8 cellular contexts compared by ENCODE assay signal in genomic region chr1:119743776-119744597, GRCh38. TPM values are rescaled to one million over a fixed set of nuclear protein-coding genes. Genes with fewer than 3 reads are reported as not detected.
A peak's percentile ranks its signal among the peaks of the same experiment; 100 is the strongest.
DNase-seq lines count a peak whose midpoint lies in the region; TF ChIP-seq lines count a peak whose summit lies in the region.

No MANE protein-coding gene starts in this region.

- TF ChIP-seq CTCF in BE2C (IDR thresholded peaks at IDR 0.05; ENCODE audit: low read depth, low read length) (peak; percentile 94), foreskin fibroblast (IDR thresholded peaks at IDR 0.05; ENCODE audit: low read depth, low read length) (peak; percentile 86), thyroid gland (IDR thresholded peaks at IDR 0.05) (peak; percentile 52 to 89 (median 76))

- H3K9me3 ChIP-seq in BE2C (no peaks in the 10 kb centered on the region), thyroid gland (no peaks in the 10 kb centered on the region)

- no peak overlapping the region for H3K4me3 ChIP-seq in BE2C (ENCODE audit: low read depth, low read length)
- H3K4me3 ChIP-seq in foreskin fibroblast (ENCODE audit: low read depth in 1 of 2, low read length in 2 of 2): no peak overlapping the region
- H3K4me3 ChIP-seq in thyroid gland (replicated peaks in 1 of 3): no peak overlapping the region

- DNase-seq in BE2C (peak; percentile 69), GM19240 (ENCODE audit: insufficient read length, low spot score) (peak; percentile 53), HuH-7.5 (ENCODE audit: low spot score) (peak; percentile 75), OCI-M1 (lab: John Stamatoyannopoulos, UW) (peak; percentile 88), foreskin fibroblast (peak; percentile 65 to 88), nucleus accumbens (lab: John Stamatoyannopoulos, UW) (peak in 47 of 56 donors; percentile 21 to 81 (median 50)), thyroid gland (peak; percentile 67 to 76)
- DNase-seq in activated T-cell treated with anti-CD3 and anti-CD28 coated beads, Interleukin-2, amount 50 U/mL, for 48 hours: peak; percentile 67 to 70

- H3K27ac ChIP-seq in thyroid gland: peak overlapping the region in 2 of 3 donors; percentile 18 to 57

- H3K4me1 ChIP-seq in BE2C (no peaks in the 10 kb centered on the region), thyroid gland (peaks cover 30 to 31% of the 10 kb centered on the region in 2 donors)

- WGBS in thyroid gland, 2 donors: 38 to 52% methylated on average over 13 to 15 of the region's 17 CpGs

- no peak for TF ChIP-seq POLR2A in thyroid gland (IDR thresholded peaks at IDR 0.05)

- H3K27me3 ChIP-seq in BE2C (no peaks in the 10 kb centered on the region), thyroid gland (no peaks in the 10 kb centered on the region)

- H3K36me3 ChIP-seq in BE2C (peaks cover 29% of the 10 kb centered on the region), thyroid gland (no peaks in the 10 kb centered on the region)

- intact Hi-C loops in thyroid gland (cut with DNase I): loop anchor here (10.0 kb wide), 1 partner anchor 61 kb away; no protein-coding TSS in a partner anchor

RNA-seq across cellular contexts. Expression of gene HMGCS2, which starts 24.7 kb away (rescaled TPM):
- not detected for polyA plus RNA-seq in BE2C (2012; ENCODE audit: insufficient read depth, insufficient read length, low read depth)
- 1 to 10 TPM in 2 of 4 donors, not detected in 2; 6.4 to 8.1 TPM for total RNA-seq in thyroid gland

RNA-seq across cellular contexts. Expression of gene PHGDH, which starts 32.3 kb away (rescaled TPM):
- polyA plus RNA-seq in BE2C (2012; ENCODE audit: insufficient read depth, insufficient read length, low read depth): 436 TPM
- 100 to 1,000 TPM in 2 of 4 donors, 10 to 100 TPM in 2; 36.0 to 308 (median 102) TPM for total RNA-seq in thyroid gland
